Comparison of ENCODE assay signal across 16 cellular contexts in genomic region chr11:130145328-130145812, GRCh38. TPM values are rescaled to one million over a fixed set of nuclear protein-coding genes. Genes with fewer than 3 reads are reported as not detected.
DNase-seq lines count a peak whose midpoint lies in the region; ATAC-seq and TF ChIP-seq lines count a peak whose summit lies in the region.
"Had no signal": no experiment of that assay in that cellular context is flagged by ENCODE, and none has a peak within 500 bp of the region (broad histone marks: within the 10 kb centered on the region; RNA-seq: fewer than 3 reads in every experiment).

No MANE protein-coding gene starts in this region.

- CTCF ChIA-PET in Calu3 (lab: Charles Lee) (interaction anchor here (1.4 to 2.7 kb wide), 7 partner anchors 8 to 222 kb away, joined by 3 to 19 read pairs (median 7); partner anchors contain the start of gene ST14), PC-3 (lab: Charles Lee) (interaction anchor here (0.6 to 2.8 kb wide), 4 partner anchors 13 to 305 kb away, joined by 3 to 23 read pairs (median 8); no protein-coding TSS in a partner anchor)

- DNase-seq in Calu3 = no peak
- peak; percentile 34 for DNase-seq in PC-3
- DNase-seq in neural progenitor cell (ENCODE audit: low spot score) = no peak
- DNase-seq in NCI-H1417 (lab: John Stamatoyannopoulos, UW) = no peak
- no peak for DNase-seq in NAMALWA (ENCODE audit: low spot score)
- no peak for DNase-seq in GM19238 (ENCODE audit: insufficient read length, low spot score)
- DNase-seq in Karpas-422 = no peak
- DNase-seq: activated CD4-positive, alpha-beta T cell treated with anti-CD3 and anti-CD28 coated beads, Interleukin-2, amount 10 ng/mL, durations not matched to agents 24 days and 14 days; activated effector memory CD4-positive, alpha-beta T cell treated with anti-CD3 and anti-CD28 coated beads, Interleukin-2, amount 50 U/mL, for 16 hours; central memory CD4-positive, alpha-beta T cell; MM.1S; NCI-H524 treated with DMSO at 0.1 percent for 48 hours had no signal

- peak overlapping the region; percentile 98 for H3K27ac Mint-ChIP-seq in Calu3 (ENCODE audit: unreplicated experiment)
- H3K27ac Mint-ChIP-seq in neural progenitor cell = peak overlapping the region; percentile 92
- H3K27ac Mint-ChIP-seq: activated CD4-positive, alpha-beta T cell treated with anti-CD3 and anti-CD28 coated beads, Interleukin-2, amount 10 ng/mL, durations not matched to agents 24 days and 14 days had no signal

- H3K9me3 ChIP-seq in PC-3 (ENCODE audit: low read length) = no peaks in the 10 kb centered on the region
- H3K9me3 ChIP-seq in esophagus (ENCODE audit: control insufficient read depth in 2 of 2, insufficient read depth in 1 of 2, low read depth in 1 of 2, low read length in 1 of 2) = no peaks in the 10 kb centered on the region
- no peaks in the 10 kb centered on the region for H3K9me3 ChIP-seq in neural progenitor cell (ENCODE audit: low read depth)
- no peaks in the 10 kb centered on the region for H3K9me3 ChIP-seq in Karpas-422 (ENCODE audit: low read length)
- H3K9me3 ChIP-seq: tibial artery had no signal

- H3K9ac ChIP-seq in PC-3 (ENCODE audit: low read length) (peak overlapping the region; percentile 48), neural progenitor cell (no peak overlapping the region), Karpas-422 (ENCODE audit: low read length) (no peak overlapping the region)

- H3K4me1 Mint-ChIP-seq in Calu3 (ENCODE audit: low read depth, unreplicated experiment) (peaks cover 25% of the 10 kb centered on the region), neural progenitor cell (peaks cover 25% of the 10 kb centered on the region)

- H3K4me3 Mint-ChIP-seq in Calu3 (ENCODE audit: low read depth, unreplicated experiment) = no peak overlapping the region
- no peak overlapping the region for H3K4me3 Mint-ChIP-seq in neural progenitor cell
- H3K4me3 Mint-ChIP-seq: activated CD4-positive, alpha-beta T cell treated with anti-CD3 and anti-CD28 coated beads, Interleukin-2, amount 10 ng/mL, durations not matched to agents 24 days and 14 days had no signal

- no peaks in the 10 kb centered on the region for H3K9me3 Mint-ChIP-seq in Calu3 (ENCODE audit: low read depth, unreplicated experiment)
- H3K9me3 Mint-ChIP-seq in neural progenitor cell = no peaks in the 10 kb centered on the region
- H3K9me3 Mint-ChIP-seq: activated CD4-positive, alpha-beta T cell treated with anti-CD3 and anti-CD28 coated beads, Interleukin-2, amount 10 ng/mL, durations not matched to agents 24 days and 14 days had no signal

- no peaks in the 10 kb centered on the region for H3K79me2 ChIP-seq in PC-3 (ENCODE audit: low read length)
- no peaks in the 10 kb centered on the region for H3K79me2 ChIP-seq in neural progenitor cell (ENCODE audit: low read depth)
- no peaks in the 10 kb centered on the region for H3K79me2 ChIP-seq in Karpas-422 (ENCODE audit: low read length)

- H2AFZ ChIP-seq in PC-3 (ENCODE audit: low read length) (no peak overlapping the region), neural progenitor cell (replicated peaks) (no peak overlapping the region), Karpas-422 (ENCODE audit: low read length) (no peak overlapping the region)

- TF ChIP-seq CTCF in Calu3 (IDR thresholded peaks at IDR 0.05; ENCODE audit: unreplicated experiment) = no peak
- TF ChIP-seq CTCF in PC-3 (conservative IDR thresholded peaks at IDR 0.05; ENCODE audit: low read depth, low read length) = no peak
- no peak for TF ChIP-seq CTCF in neural progenitor cell (IDR thresholded peaks at IDR 0.05)

- H3K36me3 Mint-ChIP-seq in Calu3 (ENCODE audit: insufficient read depth, unreplicated experiment) (peaks cover 24% of the 10 kb centered on the region), neural progenitor cell (peaks cover 31% of the 10 kb centered on the region)

- H3K27me3 Mint-ChIP-seq in Calu3 (ENCODE audit: unreplicated experiment) (no peaks in the 10 kb centered on the region), neural progenitor cell (ENCODE audit: insufficient read depth, low read depth) (peaks cover 5% of the 10 kb centered on the region)
- H3K27me3 Mint-ChIP-seq: activated CD4-positive, alpha-beta T cell treated with anti-CD3 and anti-CD28 coated beads, Interleukin-2, amount 10 ng/mL, durations not matched to agents 24 days and 14 days had no signal

- no peaks in the 10 kb centered on the region for H3K9me2 ChIP-seq in PC-3 (replicated peaks; ENCODE audit: low read length)
- no peaks in the 10 kb centered on the region for H3K9me2 ChIP-seq in Karpas-422 (replicated peaks; ENCODE audit: insufficient read depth, low read length)

- H3F3A ChIP-seq in PC-3 (ENCODE audit: low read length, unreplicated experiment) (peaks cover 6% of the 10 kb centered on the region), neural progenitor cell (ENCODE audit: low read depth) (peaks cover 6% of the 10 kb centered on the region)

- H3K36me3 ChIP-seq in PC-3 (ENCODE audit: low read depth, low read length) (peaks cover 40% of the 10 kb centered on the region), esophagus (ENCODE audit: control insufficient read depth in 2 of 2, insufficient read depth in 2 of 2, low read length in 1 of 2) (peaks cover 11 to 16% of the 10 kb centered on the region in 2 donors), neural progenitor cell (peaks cover 2% of the 10 kb centered on the region), Karpas-422 (ENCODE audit: insufficient read depth, low read length) (no peaks in the 10 kb centered on the region; the same call in 1 of the 2 replicates)

- intact Hi-C loops in Calu3 (cut with micrococcal nuclease; ENCODE audit: unreplicated experiment) = loop anchor here (5.0 kb wide), 1 partner anchor 223 kb away; no protein-coding TSS in a partner anchor
- intact Hi-C loops in PC-3 (cut with micrococcal nuclease) = no loop called here

- H3K4me3 ChIP-seq in PC-3 (ENCODE audit: low read length) = no peak overlapping the region
- no peak overlapping the region for H3K4me3 ChIP-seq in esophagus (ENCODE audit: low read depth in 1 of 2, low read length in 2 of 2)
- H3K4me3 ChIP-seq in neural progenitor cell = no peak overlapping the region
- H3K4me3 ChIP-seq in Karpas-422 (ENCODE audit: low read length) = no peak overlapping the region
- H3K4me3 ChIP-seq: tibial artery had no signal

- peak; percentile 5; the same call in 1 of the 2 replicates for ATAC-seq in PC-3

- no peaks in the 10 kb centered on the region for H4K20me1 ChIP-seq in PC-3 (ENCODE audit: low read length)
- H4K20me1 ChIP-seq in neural progenitor cell (ENCODE audit: low read depth) = peaks cover 6% of the 10 kb centered on the region
- no peaks in the 10 kb centered on the region for H4K20me1 ChIP-seq in Karpas-422 (ENCODE audit: insufficient read depth, low read depth, low read length)

- H3K4me2 ChIP-seq in PC-3 (ENCODE audit: low read length) (no peak overlapping the region), neural progenitor cell (no peak overlapping the region), Karpas-422 (ENCODE audit: low read depth, low read length, poor library complexity, severe bottlenecking) (no peak overlapping the region)

- H3K4me1 ChIP-seq in PC-3 (ENCODE audit: insufficient read depth, low read length) (peaks cover 34% of the 10 kb centered on the region), esophagus (ENCODE audit: control insufficient read depth in 2 of 2, insufficient read depth in 2 of 2, low read length in 1 of 2) (peaks cover 2 to 4% of the 10 kb centered on the region in 2 donors), neural progenitor cell (peaks cover 3% of the 10 kb centered on the region), Karpas-422 (ENCODE audit: low read length) (no peaks in the 10 kb centered on the region)

- WGBS in esophagus, 2 donors = 60 to 84% methylated on average over 3 of the region's 3 CpGs

- H3K27ac ChIP-seq in PC-3 (ENCODE audit: low read length) (peak overlapping the region; percentile 89), esophagus (ENCODE audit: low read depth in 2 of 2, low read length in 1 of 2) (peak overlapping the region; percentile 78), neural progenitor cell (no peak overlapping the region), Karpas-422 (ENCODE audit: low read length) (no peak overlapping the region)
- H3K27ac ChIP-seq: C4-2B, tibial artery had no signal

- H3K27me3 ChIP-seq in PC-3 (ENCODE audit: low read length) (no peaks in the 10 kb centered on the region), esophagus (ENCODE audit: control insufficient read depth in 1 of 2, insufficient read depth in 2 of 2, low read length in 2 of 2) (no peaks in the 10 kb centered on the region), neural progenitor cell (no peaks in the 10 kb centered on the region), Karpas-422 (ENCODE audit: low read length) (no peaks in the 10 kb centered on the region)
- H3K27me3 ChIP-seq: tibial artery had no signal

- POLR2A ChIA-PET in PC-3 (lab: Charles Lee; ENCODE audit: unreplicated experiment) = no interaction called here

- BruUV-seq in Calu3 (replicated peaks; lab: Mats Ljungman, UMichigan) (TSS peak; percentile 99), PC-3 (replicated peaks; lab: Mats Ljungman, UMichigan) (no TSS peak)

RNA-seq across cellular contexts. Expression of gene ST14, which starts 14.2 kb away (rescaled TPM):
- 153 and 174 TPM in 2 replicates for total RNA-seq in Calu3 (2022)
- 231 and 289 TPM in 2 replicates for total RNA-seq in PC-3 (2014; rRNA removed)
- 10 to 100 TPM; 69.6 to 86.4 TPM for polyA plus RNA-seq in esophagus
- 1.4 and 2.4 TPM in 2 replicates for total RNA-seq in neural progenitor cell (ENCODE audit: low replicate concordance)
- total RNA-seq in Karpas-422 (2014; rRNA removed; shearing (Covaris generic); ENCODE audit: low replicate concordance) = 0.18 and 0.30 TPM in 2 replicates
- total RNA-seq: activated CD4-positive, alpha-beta T cell treated with anti-CD3 and anti-CD28 coated beads, Interleukin-2, amount 10 ng/mL, durations not matched to agents 24 days and 14 days; frontal cortex had no signal

Comparison
In these comparisons a context has a peak if more than half of its experiments do, and no peak if none do; other contexts are left out.
1. H3K27ac ChIP-seq: peak in PC-3 (single experiment) and esophagus (2 of 2); none in neural progenitor cell (single experiment) and Karpas-422 (single experiment).
2. RNA of gene ST14, which starts 14.2 kb away (total RNA-seq): 231 to 289 TPM in PC-3 and 153 to 174 TPM in Calu3; 1.4 to 2.4 TPM in neural progenitor cell and 0.18 to 0.30 TPM in Karpas-422; every median in the first group is over 10 times any median in the second.